19 cellular contexts compared by ENCODE assay signal in genomic region chr3:181969925-181970324, GRCh38.
"Had no signal": no experiment of that assay in that cellular context is flagged by ENCODE, and none has a peak within 500 bp of the region (broad histone marks: within the 10 kb centered on the region; RNA-seq: fewer than 3 reads in every experiment).

No MANE protein-coding gene starts in this region.

- H3K27ac Mint-ChIP-seq: memory B cell; naive thymus-derived CD4-positive, alpha-beta T cell; natural killer cell treated with Interleukin-12 subunit alpha and Interleukin-12 subunit beta and Interleukin-15 and Interleukin-18, amount 100 ng/mL, for 72 hours; stimulated activated memory B cell treated with anti-CD40 and anti-IgM and Interleukin-4, amounts not matched to agents 10 μg/mL and 1 μg/mL and 100 μg/mL, for 72 hours; type B pancreatic cell had no signal

- H3K27me3 Mint-ChIP-seq: naive thymus-derived CD4-positive, alpha-beta T cell; natural killer cell treated with Interleukin-12 subunit alpha and Interleukin-12 subunit beta and Interleukin-15 and Interleukin-18, amount 100 ng/mL, for 72 hours; stimulated activated memory B cell treated with anti-CD40 and anti-IgM and Interleukin-4, amounts not matched to agents 10 μg/mL and 1 μg/mL and 100 μg/mL, for 72 hours had no signal

- ATAC-seq: mucosa of descending colon; naive thymus-derived CD4-positive, alpha-beta T cell; natural killer cell treated with Interleukin-12 subunit alpha and Interleukin-12 subunit beta and Interleukin-15 and Interleukin-18, amount 100 ng/mL, for 72 hours; pancreas; psoas muscle; right lobe of liver; stimulated activated memory B cell treated with anti-CD40 and anti-IgM and Interleukin-4, amounts not matched to agents 10 μg/mL and 1 μg/mL and 100 μg/mL, for 72 hours had no signal

- H3K4me3 Mint-ChIP-seq: memory B cell; naive thymus-derived CD4-positive, alpha-beta T cell; natural killer cell treated with Interleukin-12 subunit alpha and Interleukin-12 subunit beta and Interleukin-15 and Interleukin-18, amount 100 ng/mL, for 72 hours; stimulated activated memory B cell treated with anti-CD40 and anti-IgM and Interleukin-4, amounts not matched to agents 10 μg/mL and 1 μg/mL and 100 μg/mL, for 72 hours; type B pancreatic cell had no signal

- H3K36me3 Mint-ChIP-seq: memory B cell; naive thymus-derived CD4-positive, alpha-beta T cell; natural killer cell treated with Interleukin-12 subunit alpha and Interleukin-12 subunit beta and Interleukin-15 and Interleukin-18, amount 100 ng/mL, for 72 hours; stimulated activated memory B cell treated with anti-CD40 and anti-IgM and Interleukin-4, amounts not matched to agents 10 μg/mL and 1 μg/mL and 100 μg/mL, for 72 hours; type B pancreatic cell had no signal

- DNase-seq: islet precursor cell; left ventricle myocardium inferior; midbrain; mucosa of descending colon; naive thymus-derived CD4-positive, alpha-beta T cell; nucleus accumbens; pancreas; psoas muscle; right lobe of liver; stimulated activated CD4-positive, alpha-beta T cell treated with anti-CD3 and anti-CD28 coated beads, Interleukin-1b, Interleukin-23, amount 100 ng/mL, for 48 hours; stimulated activated CD4-positive, alpha-beta T cell treated with anti-CD3 and anti-CD28 coated beads, Interleukin-2, amount 100 ng/mL, for 48 hours; stimulated activated CD4-positive, alpha-beta T cell treated with anti-CD3 and anti-CD28 coated beads, Interleukin-4, amount 100 ng/mL, for 4 hours; stimulated activated CD8-positive, alpha-beta memory T cell treated with anti-CD3 and anti-CD28 coated beads, Interleukin-4, amount 100 ng/mL, for 48 hours; stimulated activated naive CD4-positive, alpha-beta T cell treated with Interleukin-2 at 50 U/mL for 16 hours; uterus had no signal

- H3K9me3 Mint-ChIP-seq: memory B cell; stimulated activated memory B cell treated with anti-CD40 and anti-IgM and Interleukin-4, amounts not matched to agents 10 μg/mL and 1 μg/mL and 100 μg/mL, for 72 hours; type B pancreatic cell had no signal

- H3K4me1 Mint-ChIP-seq: memory B cell; naive thymus-derived CD4-positive, alpha-beta T cell; stimulated activated memory B cell treated with anti-CD40 and anti-IgM and Interleukin-4, amounts not matched to agents 10 μg/mL and 1 μg/mL and 100 μg/mL, for 72 hours had no signal
